ENCODE assay signal across 9 cellular contexts in the genomic region with DNA sequence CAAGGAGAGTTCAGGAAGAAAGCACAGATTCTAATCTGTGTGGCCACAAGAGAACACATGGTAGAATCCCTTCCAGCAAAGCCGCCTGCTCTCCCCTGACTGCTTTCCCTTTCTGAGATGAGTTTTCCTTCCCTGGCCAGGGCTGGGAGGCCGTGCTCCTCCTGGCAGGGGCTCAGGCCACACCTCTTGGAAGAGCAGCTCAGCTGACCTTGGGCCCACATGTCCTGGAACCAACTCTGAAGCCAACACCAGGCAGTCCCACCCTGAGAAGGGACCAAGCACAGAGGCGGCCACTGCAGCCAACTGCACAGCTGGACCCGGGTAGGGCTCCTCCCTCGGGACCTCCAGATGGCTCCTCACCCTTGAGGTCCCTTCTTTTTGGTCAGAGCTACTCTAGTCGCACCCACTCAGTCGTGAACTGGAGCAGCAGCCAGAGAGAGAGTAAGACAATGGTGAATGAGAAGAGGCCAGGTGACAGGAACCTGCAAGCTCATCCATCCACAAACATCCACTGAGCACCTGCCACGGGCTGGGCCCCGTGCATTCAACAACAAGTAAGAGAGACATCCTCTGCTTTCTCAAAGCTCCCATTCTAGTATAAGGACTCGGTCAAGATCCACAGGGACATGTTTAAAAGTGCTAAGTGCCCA. TPM values are rescaled to one million over a fixed set of nuclear protein-coding genes. Genes with fewer than 3 reads are reported as not detected.
DNase-seq lines count a peak whose midpoint lies in the region; ATAC-seq, FAIRE-seq and TF ChIP-seq lines count a peak whose summit lies in the region.
"Had no signal": no experiment of that assay in that cellular context is flagged by ENCODE, and none has a peak within 500 bp of the region (broad histone marks: within the 10 kb centered on the region; RNA-seq: fewer than 3 reads in every experiment).

No MANE protein-coding gene starts in this region.

- peak overlapping the region in 10 of 11 experiments; percentile 16 to 88 (median 68); a peak in 17 of 22 replicates for H3K27ac ChIP-seq in BLaER1 treated with 17β-estradiol and CSF1 and Interleukin-3, amounts not matched to agents 10 nM and 100 nM
- H3K27ac ChIP-seq in Peyer's patch: peak overlapping the region; percentile 38 to 88 (median 80)

- TF ChIP-seq CTCF in Peyer's patch (IDR thresholded peaks at IDR 0.05) (no peak), fibroblast of pulmonary artery (IDR thresholded peaks at IDR 0.05; ENCODE audit: low read length, missing control alignments) (no peak)

- FAIRE-seq in HTR-8/SVneo (lab: Jason Lieb, UNC): no peak
- FAIRE-seq: G401.6 had no signal

- H3K4me2 ChIP-seq in BLaER1 treated with 17β-estradiol and CSF1 and Interleukin-3, amounts not matched to agents 10 nM and 100 nM: peak overlapping the region; percentile 84 to 97 (median 91)

- peaks cover 100% of the 10 kb centered on the region in 10 experiments for H3K4me1 ChIP-seq in BLaER1 treated with 17β-estradiol and CSF1 and Interleukin-3, amounts not matched to agents 10 nM and 100 nM
- H3K4me1 ChIP-seq in Peyer's patch: peaks cover 13 to 99% (median 77%) of the 10 kb centered on the region in 4 donors

- peaks cover 0 to 78% (median 37%) of the 10 kb centered on the region in 11 experiments; a peak in 14 of 22 replicates for H4K20me1 ChIP-seq in BLaER1 treated with 17β-estradiol and CSF1 and Interleukin-3, amounts not matched to agents 10 nM and 100 nM

- H3K9ac ChIP-seq in BLaER1 treated with 17β-estradiol and CSF1 and Interleukin-3, amounts not matched to agents 10 nM and 100 nM: peak overlapping the region in 8 of 11 experiments; percentile 0 to 78 (median 40); a peak in 7 of 22 replicates

- no peak overlapping the region for H3K4me3 ChIP-seq in BLaER1 treated with 17β-estradiol and CSF1 and Interleukin-3, amounts not matched to agents 10 nM and 100 nM
- H3K4me3 ChIP-seq in Peyer's patch: no peak overlapping the region
- no peak overlapping the region for H3K4me3 ChIP-seq in fibroblast of pulmonary artery (replicated peaks; ENCODE audit: low read depth, low read length)

- H3K36me3 ChIP-seq in BLaER1 treated with 17β-estradiol and CSF1 and Interleukin-3, amounts not matched to agents 10 nM and 100 nM: peaks cover 12 to 57% (median 33%) of the 10 kb centered on the region in 11 experiments; a peak in 17 of 22 replicates
- H3K36me3 ChIP-seq in Peyer's patch: peaks cover 0 to 19% (median 0%) of the 10 kb centered on the region in 3 donors

- TF ChIP-seq POLR2A in Peyer's patch (IDR thresholded peaks at IDR 0.05): no peak

- ATAC-seq in GM18909 (IDR thresholded peaks at IDR 0.05; ENCODE audit: poor library complexity, unreplicated experiment): no peak

- H3K9me3 ChIP-seq in BLaER1 treated with 17β-estradiol and CSF1 and Interleukin-3, amounts not matched to agents 10 nM and 100 nM (replicated peaks in 1 of 11): no peaks in the 10 kb centered on the region
- no peaks in the 10 kb centered on the region for H3K9me3 ChIP-seq in Peyer's patch

- no peaks in the 10 kb centered on the region for H3K27me3 ChIP-seq in BLaER1 treated with 17β-estradiol and CSF1 and Interleukin-3, amounts not matched to agents 10 nM and 100 nM
- no peaks in the 10 kb centered on the region for H3K27me3 ChIP-seq in Peyer's patch

- DNase-seq in Peyer's patch: peak in 2 of 3 donors; percentile 55 to 65
- peak; percentile 35 for DNase-seq in fibroblast of pulmonary artery (ENCODE audit: low read depth)
- DNase-seq in nucleus accumbens (lab: John Stamatoyannopoulos, UW): peak in 51 of 56 donors; percentile 29 to 86 (median 74)
- DNase-seq in NCI-H524 treated with DMSO at 0.1 percent for 48 hours (lab: John Stamatoyannopoulos, UW): no peak
- no peak for DNase-seq in H4 (ENCODE audit: low spot score)
- no peak for DNase-seq in HTR-8/SVneo (ENCODE audit: insufficient read length, low spot score)

RNA-seq across cellular contexts. Expression of gene FAM53B, which starts 40.3 kb away (rescaled TPM):
- total RNA-seq in Peyer's patch: 10 to 100 TPM; 72.7 to 92.1 (median 80.5) TPM
- 7.4 and 10.5 TPM in 2 replicates for total RNA-seq in H4 (2014; rRNA removed; shearing (Covaris generic))

Comparison
In these comparisons a context has a peak if more than half of its experiments do, and no peak if none do; other contexts are left out.
1. DNase-seq: peak in Peyer's patch (2 of 3), fibroblast of pulmonary artery (single experiment) and nucleus accumbens (51 of 56); none in NCI-H524 treated with DMSO at 0.1 percent for 48 hours (single experiment), H4 (single experiment) and HTR-8/SVneo (single experiment).